Comparison of ENCODE assay signal across 19 cellular contexts in genomic region chr2:45915523-45915922, GRCh38.
"Had no signal": no experiment of that assay in that cellular context is flagged by ENCODE, and none has a peak within 500 bp of the region (broad histone marks: within the 10 kb centered on the region; RNA-seq: fewer than 3 reads in every experiment).

No MANE protein-coding gene starts in this region.

- H3K27ac Mint-ChIP-seq: natural killer cell had no signal

- ATAC-seq: gastrocnemius medialis, heart right ventricle, left lobe of liver, mucosa of descending colon, natural killer cell, sciatic nerve had no signal

- H3K36me3 Mint-ChIP-seq: natural killer cell had no signal

- H3K9me3 Mint-ChIP-seq: natural killer cell, neural crest cell had no signal

- H3K4me1 Mint-ChIP-seq: neural crest cell had no signal

- H3K4me3 Mint-ChIP-seq: natural killer cell, neural crest cell had no signal

- DNase-seq: colonic mucosa; effector CD4-positive, alpha-beta T cell; gastrocnemius medialis; heart right ventricle; hypothalamus; kidney glomerular epithelial cell; mammary epithelial cell; mucosa of descending colon; natural killer cell; posterior cingulate gyrus; spleen; stimulated activated CD4-positive, alpha-beta T cell treated with anti-CD3 and anti-CD28 coated beads, Interleukin-15, amount 100 ng/mL, for 24 hours; stimulated activated CD4-positive, alpha-beta T cell treated with anti-CD3 and anti-CD28 coated beads, Interleukin-1b, Interleukin-23, amount 100 ng/mL, for 48 hours; stimulated activated CD4-positive, alpha-beta T cell treated with anti-CD3 and anti-CD28 coated beads, Interleukin-4, amount 100 ng/mL, for 4 hours; stimulated activated naive CD4-positive, alpha-beta T cell treated with Interleukin-2 at 50 U/mL for 16 hours; trophoblast cell had no signal
